ENCODE assay signal across 17 cellular contexts in the genomic region with DNA sequence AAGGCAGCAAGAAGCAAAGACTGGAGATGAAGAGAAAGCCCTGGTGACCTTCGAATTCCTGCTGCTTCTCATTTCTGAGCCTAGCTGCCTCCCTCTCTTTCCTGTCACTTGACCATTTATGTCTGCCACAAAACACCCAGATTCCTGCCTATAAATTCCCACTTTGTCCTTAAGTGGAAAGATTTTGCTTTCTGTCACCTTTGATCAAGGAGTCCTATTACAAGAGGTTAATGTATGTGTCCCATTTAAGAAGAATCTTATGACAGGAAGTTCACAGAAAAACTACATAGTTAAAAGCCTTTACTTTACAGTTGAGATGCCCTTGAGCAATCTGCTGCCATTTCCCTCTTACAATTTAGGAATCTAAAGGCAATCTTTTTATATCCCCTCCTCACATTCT.
"Had no signal": no experiment of that assay in that cellular context is flagged by ENCODE, and none has a peak within 500 bp of the region (broad histone marks: within the 10 kb centered on the region; RNA-seq: fewer than 3 reads in every experiment).

No MANE protein-coding gene starts in this region.

- DNase-seq: MV-4-11, NCI-H1092, NCI-H1105 treated with DMSO at 0.1 percent for 48 hours, NCI-H1417 treated with DMSO at 0.1 percent for 48 hours, NCI-H146, NCI-H1694 treated with DMSO at 0.1 percent for 48 hours, NCI-H1930, NCI-H2081, NCI-H2107, NCI-H2171 treated with DMSO at 0.1 percent for 48 hours, NCI-H345, NCI-H446 treated with DMSO at 0.1 percent for 48 hours, NCI-H510A treated with DMSO at 0.1 percent for 48 hours, NCI-H526, Right ventricle myocardium superior, RPMI8226, SIG-M5 had no signal
